In the genomic region with DNA sequence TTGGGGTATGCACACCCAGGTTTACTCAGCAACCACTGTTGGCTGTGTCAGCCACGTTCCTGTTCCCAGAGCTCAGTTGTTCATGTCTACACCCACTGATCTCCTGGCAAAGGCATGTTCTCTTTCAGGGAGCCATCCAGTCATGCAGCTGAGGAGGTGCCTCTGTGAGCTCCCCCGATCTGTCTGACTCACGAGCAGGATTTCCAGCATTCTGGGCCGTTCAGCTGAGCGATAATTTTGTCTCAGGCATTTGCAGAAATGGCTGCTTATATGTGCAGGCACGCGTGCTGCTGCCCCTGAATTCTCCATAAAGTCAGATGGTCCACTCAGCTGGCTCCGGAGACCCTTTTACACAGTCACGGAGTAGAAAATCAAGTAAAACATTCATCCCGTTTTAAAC, we compare ENCODE assay signal across 15 cellular contexts.
DNase-seq lines count a peak whose midpoint lies in the region; TF ChIP-seq lines count a peak whose summit lies in the region.
"Had no signal": no experiment of that assay in that cellular context is flagged by ENCODE, and none has a peak within 500 bp of the region (broad histone marks: within the 10 kb centered on the region; RNA-seq: fewer than 3 reads in every experiment).

No MANE protein-coding gene starts in this region.

- H2BK120ac ChIP-seq in mesenchymal stem cell (ENCODE audit: low read depth, low read length): no peak overlapping the region

- H2BK5ac ChIP-seq in mesenchymal stem cell (ENCODE audit: low read depth, low read length, poor library complexity, severe bottlenecking): no peak overlapping the region

- no peak overlapping the region for H2BK12ac ChIP-seq in mesenchymal stem cell (ENCODE audit: low read length in 2 of 2)

- H2BK15ac ChIP-seq in mesenchymal stem cell (ENCODE audit: low read depth, poor library complexity, severe bottlenecking): no peak overlapping the region

- peak; percentile 11 for DNase-seq in HT1080 (ENCODE audit: low read depth)
- DNase-seq in choroid plexus epithelial cell (ENCODE audit: low read depth): peak; percentile 28
- no peak for DNase-seq in mesenchymal stem cell
- DNase-seq in superior temporal gyrus (ENCODE audit: extremely low spot score): peak; percentile 63
- no peak for DNase-seq in NCI-H2196 (lab: John Stamatoyannopoulos, UW; ENCODE audit: unreplicated experiment)
- DNase-seq in NCI-H2171 (lab: John Stamatoyannopoulos, UW): no peak
- DNase-seq in COLO668 (lab: John Stamatoyannopoulos, UW; ENCODE audit: unreplicated experiment): no peak
- no peak for DNase-seq in vagina (ENCODE audit: extremely low spot score in 2 of 2)
- DNase-seq: activated naive CD8-positive, alpha-beta T cell treated with anti-CD3 and anti-CD28 coated beads for 36 hours; CD4-positive, alpha-beta T cell; GDM1; Kasumi-1; NCI-H2081; NCI-H748 treated with DMSO at 0.1 percent for 48 hours had no signal

- H3K27ac ChIP-seq in mesenchymal stem cell (ENCODE audit: low read length, poor library complexity, severe bottlenecking) (no peak overlapping the region), vagina (no peak overlapping the region)
- H3K27ac ChIP-seq: prostate gland had no signal

- H3K4me3 ChIP-seq in choroid plexus epithelial cell (ENCODE audit: low read depth, low read length) (no peak overlapping the region), mesenchymal stem cell (ENCODE audit: insufficient read depth in 1 of 2, low read depth in 1 of 2, low read length in 2 of 2) (no peak overlapping the region), vagina (no peak overlapping the region)
- H3K4me3 ChIP-seq: prostate gland had no signal

- TF ChIP-seq CTCF in choroid plexus epithelial cell (conservative IDR thresholded peaks at IDR 0.05; ENCODE audit: low read depth, low read length) (no peak), vagina (IDR thresholded peaks at IDR 0.05) (no peak)

- H3K18ac ChIP-seq in mesenchymal stem cell (ENCODE audit: low read depth in 1 of 2, low read length in 2 of 2): no peak overlapping the region

- no peak overlapping the region for H2AK5ac ChIP-seq in mesenchymal stem cell (ENCODE audit: low read length, severe bottlenecking)

- H4K91ac ChIP-seq in mesenchymal stem cell (ENCODE audit: low read length): peak overlapping the region; percentile 40

- no peak for TF ChIP-seq POLR2A in vagina (IDR thresholded peaks at IDR 0.05)

- no peaks in the 10 kb centered on the region for H3K36me3 ChIP-seq in mesenchymal stem cell (ENCODE audit: control insufficient read depth in 1 of 2, insufficient read depth in 2 of 2, low read depth in 1 of 2, low read length in 2 of 2)
- no peaks in the 10 kb centered on the region for H3K36me3 ChIP-seq in vagina
- H3K36me3 ChIP-seq: prostate gland had no signal

- no peaks in the 10 kb centered on the region for H3K79me1 ChIP-seq in mesenchymal stem cell (replicated peaks; ENCODE audit: low read length, poor library complexity, severe bottlenecking)

- H3K9me3 ChIP-seq in mesenchymal stem cell (ENCODE audit: control insufficient read depth, low read length) (no peaks in the 10 kb centered on the region), vagina (no peaks in the 10 kb centered on the region)
- H3K9me3 ChIP-seq: prostate gland had no signal

- H3K4me2 ChIP-seq in mesenchymal stem cell (ENCODE audit: low read length, poor library complexity, severe bottlenecking): no peak overlapping the region

- H3K4ac ChIP-seq in mesenchymal stem cell (ENCODE audit: low read depth in 1 of 2, low read length in 2 of 2): no peak overlapping the region

- no peak overlapping the region for H4K8ac ChIP-seq in mesenchymal stem cell (ENCODE audit: low read length)

- intact Hi-C loops in vagina (cut with DNase I): no loop called here

- no peak overlapping the region for H2AFZ ChIP-seq in mesenchymal stem cell (ENCODE audit: low read depth, low read length)

- H3K9ac ChIP-seq in mesenchymal stem cell (ENCODE audit: low read length): no peak overlapping the region

- no peak overlapping the region for H3K23ac ChIP-seq in mesenchymal stem cell (ENCODE audit: low read length in 2 of 2)

- H3K4me1 ChIP-seq in mesenchymal stem cell (ENCODE audit: control insufficient read depth, insufficient read depth, low read depth, low read length) (peaks cover 7% of the 10 kb centered on the region), vagina (no peaks in the 10 kb centered on the region)
- H3K4me1 ChIP-seq: prostate gland had no signal

- H3K14ac ChIP-seq in mesenchymal stem cell (ENCODE audit: low read length in 2 of 2): no peak overlapping the region

- H3K27me3 ChIP-seq in mesenchymal stem cell (ENCODE audit: control insufficient read depth in 1 of 2, insufficient read depth in 1 of 2, low read length in 2 of 2) (peaks cover 0 to 45% of the 10 kb centered on the region in 2 experiments), vagina (no peaks in the 10 kb centered on the region)

- WGBS in mesenchymal stem cell: 80% methylated on average over 8 of the region's 10 CpGs

Comparison
In these comparisons a context has a peak if more than half of its experiments do, and no peak if none do; other contexts are left out.
1. DNase-seq: peak in HT1080 (single experiment), choroid plexus epithelial cell (single experiment) and superior temporal gyrus (single experiment); none in mesenchymal stem cell (single experiment), NCI-H2196 (single experiment), NCI-H2171 (single experiment), COLO668 (single experiment) and vagina (0 of 2).